Comparison of ENCODE assay signal across 20 cellular contexts in the genomic region with DNA sequence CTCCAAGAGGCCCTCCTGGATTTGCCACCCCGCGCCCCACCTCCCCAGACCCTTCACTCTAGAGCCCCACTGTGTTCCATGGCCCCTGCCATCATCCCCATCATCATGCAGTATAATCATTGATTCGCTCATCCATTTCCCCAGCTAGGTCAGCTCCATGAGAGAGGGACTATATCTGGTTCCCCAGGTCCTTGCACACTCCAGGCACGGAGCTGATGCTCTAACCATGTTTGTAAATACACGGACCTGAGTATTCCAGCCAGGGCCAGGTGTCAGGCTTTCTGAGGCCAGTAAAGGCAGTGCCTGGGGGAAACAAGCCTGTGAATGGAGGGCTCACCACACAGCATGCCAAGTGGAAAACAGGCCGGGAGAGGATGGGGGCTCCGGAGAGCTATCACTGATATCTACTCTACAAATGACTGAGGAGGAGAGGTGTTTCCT. TPM values are rescaled to one million over a fixed set of nuclear protein-coding genes. Genes with fewer than 3 reads are reported as not detected.
A peak's percentile ranks its signal among the peaks of the same experiment; 100 is the strongest.
DNase-seq lines count a peak whose midpoint lies in the region; ATAC-seq and TF ChIP-seq lines count a peak whose summit lies in the region.
"Had no signal": no experiment of that assay in that cellular context is flagged by ENCODE, and none has a peak within 500 bp of the region (broad histone marks: within the 10 kb centered on the region; RNA-seq: fewer than 3 reads in every experiment).

No MANE protein-coding gene starts in this region.

- peaks cover 70% of the 10 kb centered on the region for H3K4me1 ChIP-seq in hepatocyte (ENCODE audit: insufficient read depth)
- peaks cover 5% of the 10 kb centered on the region for H3K4me1 ChIP-seq in osteoblast (ENCODE audit: insufficient read depth, low read length)
- H3K4me1 ChIP-seq in thyroid gland, result peaks cover 0 to 34% of the 10 kb centered on the region in 2 donors

- H3K4me2 ChIP-seq in hepatocyte (peak overlapping the region; percentile 61), osteoblast (ENCODE audit: insufficient read depth, low read length) (no peak overlapping the region)

- peaks cover 10% of the 10 kb centered on the region for H3K4me1 Mint-ChIP-seq in activated T-cell treated with anti-CD3 and anti-CD28 coated beads, Interleukin-2, amount 50 U/mL, for 24 hours (ENCODE audit: low read depth)

- H4K20me1 ChIP-seq in hepatocyte (ENCODE audit: insufficient read depth, poor library complexity, severe bottlenecking) (no peaks in the 10 kb centered on the region), osteoblast (ENCODE audit: insufficient read depth, low read length) (no peaks in the 10 kb centered on the region)

- H3K36me3 ChIP-seq in hepatocyte (replicated peaks; ENCODE audit: insufficient read depth, low read depth), result no peaks in the 10 kb centered on the region
- no peaks in the 10 kb centered on the region for H3K36me3 ChIP-seq in osteoblast (ENCODE audit: insufficient read depth, low read length)
- H3K36me3 ChIP-seq in thyroid gland, result no peaks in the 10 kb centered on the region
- H3K36me3 ChIP-seq: adrenal gland had no signal

- peak overlapping the region; percentile 98 for H3K27ac ChIP-seq in hepatocyte
- H3K27ac ChIP-seq in osteoblast (ENCODE audit: low read depth, low read length), result no peak overlapping the region
- peak overlapping the region in 2 of 3 donors; percentile 39 to 56 for H3K27ac ChIP-seq in thyroid gland
- H3K27ac ChIP-seq: epithelial cell of prostate had no signal

- H3K36me3 Mint-ChIP-seq in activated T-cell treated with anti-CD3 and anti-CD28 coated beads, Interleukin-2, amount 50 U/mL, for 24 hours (ENCODE audit: low read depth), result no peaks in the 10 kb centered on the region

- H3K4me3 ChIP-seq in hepatocyte (no peak overlapping the region), osteoblast (ENCODE audit: insufficient read depth, low read length) (no peak overlapping the region), thyroid gland (replicated peaks in 1 of 3) (no peak overlapping the region)
- H3K4me3 ChIP-seq: adrenal gland had no signal

- H3K9me2 ChIP-seq in hepatocyte (replicated peaks; ENCODE audit: insufficient read depth), result no peaks in the 10 kb centered on the region

- no peak overlapping the region for H3K27ac Mint-ChIP-seq in activated T-cell treated with anti-CD3 and anti-CD28 coated beads, Interleukin-2, amount 50 U/mL, for 24 hours
- H3K27ac Mint-ChIP-seq: CD4-positive, alpha-beta T cell had no signal

- no peak overlapping the region for H2AFZ ChIP-seq in hepatocyte
- no peak overlapping the region for H2AFZ ChIP-seq in osteoblast (ENCODE audit: low read length)

- no peak for TF ChIP-seq CTCF in hepatocyte (IDR thresholded peaks at IDR 0.05; ENCODE audit: poor library complexity)
- no peak for TF ChIP-seq CTCF in osteoblast (IDR thresholded peaks at IDR 0.05; ENCODE audit: extremely low read depth, low read depth, low read length)
- TF ChIP-seq CTCF in thyroid gland (IDR thresholded peaks at IDR 0.05), result no peak

- no peak overlapping the region for H3K4me3 Mint-ChIP-seq in activated T-cell treated with anti-CD3 and anti-CD28 coated beads, Interleukin-2, amount 50 U/mL, for 24 hours
- H3K4me3 Mint-ChIP-seq: CD4-positive, alpha-beta T cell had no signal

- peak; percentile 2 for DNase-seq in activated T-cell treated with anti-CD3 and anti-CD28 coated beads, Interleukin-2, amount 50 U/mL, for 24 hours
- DNase-seq in activated T-cell treated with anti-CD3 and anti-CD28 coated beads for 4 hours (no peak), hepatocyte (ENCODE audit: low spot score) (no peak), osteoblast (ENCODE audit: insufficient read length, low spot score, missing footprints) (peak; percentile 19), thyroid gland (no peak), OCI-M1 (lab: John Stamatoyannopoulos, UW) (no peak), NCI-H1436 (lab: John Stamatoyannopoulos, UW) (no peak)
- DNase-seq: ACHN; activated CD4-positive, alpha-beta T cell treated with anti-CD3 and anti-CD28 coated beads for 4 hours; DND-41; glutamatergic neuron; SIG-M5; stimulated activated CD4-positive, alpha-beta T cell treated with anti-CD3 and anti-CD28 coated beads, Interleukin-2, amount 100 ng/mL, for 24 hours; T1000 had no signal

- H3K9me3 ChIP-seq in hepatocyte (ENCODE audit: low read depth), result no peaks in the 10 kb centered on the region
- no peaks in the 10 kb centered on the region for H3K9me3 ChIP-seq in osteoblast (ENCODE audit: low read depth, low read length)
- no peaks in the 10 kb centered on the region for H3K9me3 ChIP-seq in thyroid gland
- H3K9me3 ChIP-seq: adrenal gland had no signal

- H3K27me3 Mint-ChIP-seq in activated T-cell treated with anti-CD3 and anti-CD28 coated beads, Interleukin-2, amount 50 U/mL, for 24 hours, result peaks cover 29% of the 10 kb centered on the region

- WGBS in hepatocyte (ENCODE audit: low lambda C conversion rate, missing lambda C conversion rate), result 83% methylated on average over 7 of the region's 7 CpGs
- 92 to 93% methylated on average over 7 of the region's 7 CpGs for WGBS in thyroid gland, 2 donors

- H3K79me2 ChIP-seq in hepatocyte (no peaks in the 10 kb centered on the region), osteoblast (ENCODE audit: insufficient read depth, low read length) (no peaks in the 10 kb centered on the region)

- intact Hi-C loops in thyroid gland (cut with DNase I), result no loop called here

- no peaks in the 10 kb centered on the region for H3K9me3 Mint-ChIP-seq in activated T-cell treated with anti-CD3 and anti-CD28 coated beads, Interleukin-2, amount 50 U/mL, for 24 hours
- H3K9me3 Mint-ChIP-seq: CD4-positive, alpha-beta T cell had no signal

- H3K27me3 ChIP-seq in hepatocyte (no peaks in the 10 kb centered on the region), osteoblast (ENCODE audit: insufficient read depth, low read length) (peaks cover 3% of the 10 kb centered on the region), thyroid gland (no peaks in the 10 kb centered on the region)
- H3K27me3 ChIP-seq: adrenal gland had no signal

- ATAC-seq in HG03095 (IDR thresholded peaks at IDR 0.05; ENCODE audit: unreplicated experiment), result no peak

- no peak for TF ChIP-seq POLR2A in thyroid gland (IDR thresholded peaks at IDR 0.05)

RNA-seq across cellular contexts. Expression of a gene that starts 27.1 kb away (rescaled TPM):
- total RNA-seq in hepatocyte, result 63.9 and 72.4 TPM in 2 replicates
- 73.0 and 102 TPM in 2 replicates for polyA plus RNA-seq in hepatocyte
- 7.2 and 10.3 TPM in 2 replicates for total RNA-seq in osteoblast
- total RNA-seq in thyroid gland, result 10 to 100 TPM; 31.7 to 77.1 (median 36.2) TPM

RNA-seq across cellular contexts. Expression of a gene that starts 45.8 kb away (rescaled TPM):
- total RNA-seq in hepatocyte, result 7.7 and 11.2 TPM in 2 replicates
- polyA plus RNA-seq in hepatocyte, result 8.5 and 9.4 TPM in 2 replicates
- total RNA-seq in osteoblast, result under 0.01 and 0.36 TPM in 2 replicates
- total RNA-seq in thyroid gland, result 1 to 10 TPM in 3 of 4 donors, not detected in 1; 1.4 to 3.7 (median 1.6) TPM
- total RNA-seq: CD4-positive, alpha-beta T cell; HT1080; myocyte had no signal

RNA-seq across cellular contexts. Expression of a gene that starts 56.2 kb away (rescaled TPM):
- 0.24 TPM in 1 of 2 replicates, not detected in the other for total RNA-seq in hepatocyte
- 0.21 TPM in 1 of 2 replicates, not detected in the other for polyA plus RNA-seq in hepatocyte
- under 0.01 TPM in 1 of 2 replicates, not detected in the other for total RNA-seq in osteoblast
- total RNA-seq in thyroid gland, result 1 to 10 TPM; 1.2 to 2.3 (median 1.8) TPM
- total RNA-seq: CD4-positive, alpha-beta T cell; HT1080; myocyte had no signal

Comparison
In these comparisons a context has a peak if more than half of its experiments do, and no peak if none do; other contexts are left out.
1. DNase-seq: peak in activated T-cell treated with anti-CD3 and anti-CD28 coated beads, Interleukin-2, amount 50 U/mL, for 24 hours (single experiment) and osteoblast (single experiment); none in activated T-cell treated with anti-CD3 and anti-CD28 coated beads for 4 hours (single experiment), hepatocyte (single experiment), thyroid gland (0 of 2), OCI-M1 (single experiment) and NCI-H1436 (single experiment).